In genomic region chr6:151021878-151022277, GRCh38 we compare ENCODE assay signal across 1 cellular context.
TF ChIP-seq lines count a peak whose summit lies in the region.

No MANE protein-coding gene starts in this region.

TF ChIP-seq in HCT116, 20 proteins besides CTCF, POLR2A, EP300 and RAD21 (continued from another document):
- TF ChIP-seq REST (IDR thresholded peaks at IDR 0.05; ENCODE audit: low read depth) (no peak), SIN3A (IDR thresholded peaks at IDR 0.05; ENCODE audit: low read depth) (no peak), POLR2AphosphoS5 (IDR thresholded peaks at IDR 0.05; ENCODE audit: low read depth, low read length) (no peak), ZNF274 (IDR thresholded peaks at IDR 0.05; ENCODE audit: low read depth, low read length) (no peak)
- TF ChIP-seq, protein P1, sequence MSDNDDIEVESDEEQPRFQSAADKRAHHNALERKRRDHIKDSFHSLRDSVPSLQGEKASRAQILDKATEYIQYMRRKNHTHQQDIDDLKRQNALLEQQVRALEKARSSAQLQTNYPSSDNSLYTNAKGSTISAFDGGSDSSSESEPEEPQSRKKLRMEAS (IDR thresholded peaks at IDR 0.05) = peak; percentile 8; the same call in 1 of the 2 replicates
TF ChIP-seq in HCT116: peak in this region for 2.
